In the genomic region with DNA sequence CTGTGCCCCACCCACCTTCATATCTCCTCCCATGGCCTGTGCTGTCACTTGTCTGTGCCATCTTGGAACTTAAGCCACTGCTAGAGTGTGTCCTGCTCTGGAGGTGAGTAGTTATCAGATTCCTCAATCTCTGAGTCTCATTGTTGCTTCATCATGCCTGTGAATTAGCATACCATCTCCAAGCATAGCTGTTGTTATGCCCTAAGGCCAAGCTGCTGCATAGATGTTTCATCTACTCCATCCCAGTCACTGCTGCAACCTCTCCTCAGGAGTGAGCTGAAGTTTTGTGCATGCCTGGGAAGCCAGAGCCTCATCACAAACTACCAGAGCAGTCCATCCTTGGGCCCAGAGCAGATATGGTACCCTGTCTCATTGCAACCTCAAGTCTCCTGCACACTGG, we compare ENCODE assay signal across 28 cellular contexts.
"Had no signal": no experiment of that assay in that cellular context is flagged by ENCODE, and none has a peak within 500 bp of the region (broad histone marks: within the 10 kb centered on the region; RNA-seq: fewer than 3 reads in every experiment).

No MANE protein-coding gene starts in this region.

- H3K4me1 Mint-ChIP-seq: immature natural killer cell; naive thymus-derived CD8-positive, alpha-beta T cell; nephron; neural crest cell; stimulated activated naive B cell treated with anti-CD40 and anti-IgM and Interleukin-4, amounts not matched to agents 10 μg/mL and 1 μg/mL and 100 μg/mL, for 72 hours had no signal

- H3K4me1 ChIP-seq: left ventricle myocardium inferior, pancreas, prostate gland, stomach, testis, thyroid gland, transverse colon, uterus had no signal

- H3K27me3 ChIP-seq: pancreas, stomach, testis, thyroid gland, transverse colon, uterus had no signal

- H3K27ac Mint-ChIP-seq: immature natural killer cell; naive thymus-derived CD8-positive, alpha-beta T cell; nephron; stimulated activated naive B cell treated with anti-CD40 and anti-IgM and Interleukin-4, amounts not matched to agents 10 μg/mL and 1 μg/mL and 100 μg/mL, for 72 hours had no signal

- H3K36me3 Mint-ChIP-seq: immature natural killer cell; naive thymus-derived CD8-positive, alpha-beta T cell; stimulated activated naive B cell treated with anti-CD40 and anti-IgM and Interleukin-4, amounts not matched to agents 10 μg/mL and 1 μg/mL and 100 μg/mL, for 72 hours had no signal

- H3K4me3 ChIP-seq: left ventricle myocardium inferior, lung, mucosa of descending colon, pancreas, prostate gland, skin epidermis, stomach, testis, thyroid gland, transverse colon, uterus had no signal

- DNase-seq: hippocampal formation; immature natural killer cell; left ventricle myocardium inferior; midbrain; mucosa of descending colon; nucleus accumbens; pancreas; retina; right cardiac atrium; stimulated activated CD4-positive, alpha-beta T cell treated with anti-CD3 and anti-CD28 coated beads, Interleukin-12 subunit alpha, Interleukin-12 subunit beta, amount 100 ng/mL, for 4 hours; stimulated activated CD4-positive, alpha-beta T cell treated with anti-CD3 and anti-CD28 coated beads, Interleukin-15, amount 100 ng/mL, for 24 hours; stimulated activated CD4-positive, alpha-beta T cell treated with anti-CD3 and anti-CD28 coated beads, Interleukin-2, amount 100 ng/mL, for 24 hours; stimulated activated CD4-positive, alpha-beta T cell treated with anti-CD3 and anti-CD28 coated beads, Interleukin-4, amount 100 ng/mL, for 1 hour; stimulated activated naive B cell treated with anti-CD40 and anti-IgM and Interleukin-4, amounts not matched to agents 10 μg/mL and 1 μg/mL and 100 μg/mL, for 72 hours; stimulated activated naive CD8-positive, alpha-beta T cell treated with anti-CD3 and anti-CD28 coated beads, Interleukin-15, Interleukin-2, amounts not matched to agents 100 U/mL and 50 U/mL, for 24 hours; stomach; testis; thyroid gland; transverse colon; uterus had no signal

- H3K9me3 ChIP-seq: mucosa of descending colon, pancreas, prostate gland, testis, thyroid gland, transverse colon, uterus had no signal

- H3K9me3 Mint-ChIP-seq: nephron had no signal

- FAIRE-seq: islet of Langerhans, pancreas had no signal

- H3K27me3 Mint-ChIP-seq: naive thymus-derived CD8-positive, alpha-beta T cell; stimulated activated naive B cell treated with anti-CD40 and anti-IgM and Interleukin-4, amounts not matched to agents 10 μg/mL and 1 μg/mL and 100 μg/mL, for 72 hours had no signal

- H3K4me3 Mint-ChIP-seq: immature natural killer cell; naive thymus-derived CD8-positive, alpha-beta T cell; nephron; neural crest cell; stimulated activated naive B cell treated with anti-CD40 and anti-IgM and Interleukin-4, amounts not matched to agents 10 μg/mL and 1 μg/mL and 100 μg/mL, for 72 hours had no signal

- ATAC-seq: mucosa of descending colon; naive thymus-derived CD8-positive, alpha-beta T cell; pancreas; right cardiac atrium; sciatic nerve; stimulated activated naive B cell treated with anti-CD40 and anti-IgM and Interleukin-4, amounts not matched to agents 10 μg/mL and 1 μg/mL and 100 μg/mL, for 72 hours; stimulated activated naive CD8-positive, alpha-beta T cell treated with anti-CD3 and anti-CD28 coated beads, Interleukin-15, Interleukin-2, amounts not matched to agents 100 U/mL and 50 U/mL, for 24 hours had no signal

- H3K36me3 ChIP-seq: left ventricle myocardium inferior, pancreas, prostate gland, stomach, thyroid gland, transverse colon, uterus had no signal

- H3K27ac ChIP-seq: left ventricle myocardium inferior, pancreas, prostate gland, skin epidermis, stomach, testis, thyroid gland, transverse colon, uterus had no signal
